Comparison of ENCODE assay signal across 1 cellular context in genomic region chr10:35341521-35341920, GRCh38.
A peak's percentile ranks its signal among the peaks of the same experiment; 100 is the strongest.
TF ChIP-seq lines count a peak whose summit lies in the region.

No MANE protein-coding gene starts in this region.

TF ChIP-seq in GM12878, 131 proteins besides CTCF, POLR2A, EP300 and RAD21 (continued from another document and continues in another):
- TF ChIP-seq ZBTB4 (CRISPR knock-in tag; IDR thresholded peaks at IDR 0.05) = no peak
- TF ChIP-seq ELK1 (IDR thresholded peaks at IDR 0.05; ENCODE audit: low read depth, low read length) = no peak
- 0 out of 2 replicates have a peak, but pooled peaks have one; percentile 33 for TF ChIP-seq GABPA (IDR thresholded peaks at IDR 0.05; ENCODE audit: low read depth)
- no peak for TF ChIP-seq RELA (IDR thresholded peaks at IDR 0.05; ENCODE audit: borderline replicate concordance, partially characterized antibody)
- TF ChIP-seq STAT1 (conservative IDR thresholded peaks at IDR 0.05) = no peak
- TF ChIP-seq MXI1 (IDR thresholded peaks at IDR 0.05; ENCODE audit: low read depth, low read length) = peak; percentile 12
- no peak for TF ChIP-seq EGR1 (IDR thresholded peaks at IDR 0.05; ENCODE audit: borderline replicate concordance in 1 of 2, low read depth in 2 of 2, low read length in 2 of 2)
- TF ChIP-seq RCOR1 (conservative IDR thresholded peaks at IDR 0.05; ENCODE audit: low read depth, low read length) = 0 out of 2 replicates have a peak, but pooled peaks have one; percentile 70
- TF ChIP-seq ZNF24 (IDR thresholded peaks at IDR 0.05) = no peak
- TF ChIP-seq ZNF207 (IDR thresholded peaks at IDR 0.05; ENCODE audit: borderline replicate concordance) = no peak
- no peak for TF ChIP-seq NR2C2 (IDR thresholded peaks at IDR 0.05; ENCODE audit: borderline replicate concordance, control insufficient read depth, insufficient read length, low read depth)
- 0 out of 4 replicates have a peak, but pooled peaks of 1 of the 2 experiments have one; percentile 25 for TF ChIP-seq CEBPB (IDR thresholded peaks at IDR 0.05; ENCODE audit: borderline replicate concordance in 1 of 2, low read depth in 2 of 2, low read length in 2 of 2)
- TF ChIP-seq CHD1 (IDR thresholded peaks at IDR 0.05; ENCODE audit: low read depth, low read length) = no peak
- TF ChIP-seq MEF2A (IDR thresholded peaks at IDR 0.05; ENCODE audit: insufficient read depth, low read depth, low read length) = peak; percentile 61
- TF ChIP-seq CBX3 (IDR thresholded peaks at IDR 0.05; ENCODE audit: borderline replicate concordance, low read depth) = no peak
- no peak for TF ChIP-seq SREBF2 (IDR thresholded peaks at IDR 0.05; ENCODE audit: low read length)
- TF ChIP-seq ZNF592 (IDR thresholded peaks at IDR 0.05) = no peak
- TF ChIP-seq SP1 (IDR thresholded peaks at IDR 0.05; ENCODE audit: low read depth, low read length) = no peak
- no peak for TF ChIP-seq KLF5 (IDR thresholded peaks at IDR 0.05; ENCODE audit: partially characterized antibody)
- TF ChIP-seq JUNB (IDR thresholded peaks at IDR 0.05) = peak; percentile 95
- TF ChIP-seq IKZF2 (IDR thresholded peaks at IDR 0.05) = peak; percentile 74 to 75; a peak in 3 of 4 replicates
- no peak for TF ChIP-seq SMAD1 (IDR thresholded peaks at IDR 0.05; ENCODE audit: low read depth, partially characterized antibody)
- no peak for TF ChIP-seq HDGF (IDR thresholded peaks at IDR 0.05)
- TF ChIP-seq DPF2 (IDR thresholded peaks at IDR 0.05) = peak; percentile 64; the same call in 1 of the 2 replicates
- no peak for TF ChIP-seq NKRF (conservative IDR thresholded peaks at IDR 0.05)
- no peak for TF ChIP-seq NBN (IDR thresholded peaks at IDR 0.05)
- TF ChIP-seq TCF12 (IDR thresholded peaks at IDR 0.05; ENCODE audit: low read depth, low read length) = no peak
- TF ChIP-seq, protein P1, sequence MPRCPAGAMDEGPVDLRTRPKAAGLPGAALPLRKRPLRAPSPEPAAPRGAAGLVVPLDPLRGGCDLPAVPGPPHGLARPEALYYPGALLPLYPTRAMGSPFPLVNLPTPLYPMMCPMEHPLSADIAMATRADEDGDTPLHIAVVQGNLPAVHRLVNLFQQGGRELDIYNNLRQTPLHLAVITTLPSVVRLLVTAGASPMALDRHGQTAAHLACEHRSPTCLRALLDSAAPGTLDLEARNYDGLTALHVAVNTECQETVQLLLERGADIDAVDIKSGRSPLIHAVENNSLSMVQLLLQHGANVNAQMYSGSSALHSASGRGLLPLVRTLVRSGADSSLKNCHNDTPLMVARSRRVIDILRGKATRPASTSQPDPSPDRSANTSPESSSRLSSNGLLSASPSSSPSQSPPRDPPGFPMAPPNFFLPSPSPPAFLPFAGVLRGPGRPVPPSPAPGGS (IDR thresholded peaks at IDR 0.05; ENCODE audit: borderline replicate concordance, insufficient read depth, low read depth, low read length, poor library complexity, severe bottlenecking) = no peak
- no peak for TF ChIP-seq TARDBP (IDR thresholded peaks at IDR 0.05; ENCODE audit: borderline replicate concordance)
- TF ChIP-seq HSF1 (IDR thresholded peaks at IDR 0.05; ENCODE audit: low read depth, low read length) = no peak
- TF ChIP-seq HDAC6 (IDR thresholded peaks at IDR 0.05; ENCODE audit: unreplicated experiment) = no peak
- TF ChIP-seq, protein P2, sequence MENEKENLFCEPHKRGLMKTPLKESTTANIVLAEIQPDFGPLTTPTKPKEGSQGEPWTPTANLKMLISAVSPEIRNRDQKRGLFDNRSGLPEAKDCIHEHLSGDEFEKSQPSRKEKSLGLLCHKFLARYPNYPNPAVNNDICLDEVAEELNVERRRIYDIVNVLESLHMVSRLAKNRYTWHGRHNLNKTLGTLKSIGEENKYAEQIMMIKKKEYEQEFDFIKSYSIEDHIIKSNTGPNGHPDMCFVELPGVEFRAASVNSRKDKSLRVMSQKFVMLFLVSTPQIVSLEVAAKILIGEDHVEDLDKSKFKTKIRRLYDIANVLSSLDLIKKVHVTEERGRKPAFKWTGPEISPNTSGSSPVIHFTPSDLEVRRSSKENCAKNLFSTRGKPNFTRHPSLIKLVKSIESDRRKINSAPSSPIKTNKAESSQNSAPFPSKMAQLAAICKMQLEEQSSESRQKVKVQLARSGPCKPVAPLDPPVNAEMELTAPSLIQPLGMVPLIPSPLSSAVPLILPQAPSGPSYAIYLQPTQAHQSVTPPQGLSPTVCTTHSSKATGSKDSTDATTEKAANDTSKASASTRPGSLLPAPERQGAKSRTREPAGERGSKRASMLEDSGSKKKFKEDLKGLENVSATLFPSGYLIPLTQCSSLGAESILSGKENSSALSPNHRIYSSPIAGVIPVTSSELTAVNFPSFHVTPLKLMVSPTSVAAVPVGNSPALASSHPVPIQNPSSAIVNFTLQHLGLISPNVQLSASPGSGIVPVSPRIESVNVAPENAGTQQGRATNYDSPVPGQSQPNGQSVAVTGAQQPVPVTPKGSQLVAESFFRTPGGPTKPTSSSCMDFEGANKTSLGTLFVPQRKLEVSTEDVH (IDR thresholded peaks at IDR 0.05; ENCODE audit: low read depth, partially characterized antibody) = no peak
- peak; percentile 68 for TF ChIP-seq ZNF384 (IDR thresholded peaks at IDR 0.05; ENCODE audit: borderline replicate concordance, low read depth, low read length)
- peak; percentile 68 for TF ChIP-seq ATF7 (IDR thresholded peaks at IDR 0.05; ENCODE audit: low read depth)
- TF ChIP-seq PKNOX1 (IDR thresholded peaks at IDR 0.05) = no peak
- TF ChIP-seq E4F1 (IDR thresholded peaks at IDR 0.05; ENCODE audit: borderline replicate concordance, partially characterized antibody) = no peak
- TF ChIP-seq KDM1A (IDR thresholded peaks at IDR 0.05; ENCODE audit: borderline replicate concordance) = no peak
- TF ChIP-seq BHLHE40 (IDR thresholded peaks at IDR 0.05; ENCODE audit: borderline replicate concordance in 1 of 2, low read depth in 2 of 2, low read length in 1 of 2) = 0 out of 4 replicates have a peak, but pooled peaks of 1 of the 2 experiments have one; percentile 12
- TF ChIP-seq, protein P3, sequence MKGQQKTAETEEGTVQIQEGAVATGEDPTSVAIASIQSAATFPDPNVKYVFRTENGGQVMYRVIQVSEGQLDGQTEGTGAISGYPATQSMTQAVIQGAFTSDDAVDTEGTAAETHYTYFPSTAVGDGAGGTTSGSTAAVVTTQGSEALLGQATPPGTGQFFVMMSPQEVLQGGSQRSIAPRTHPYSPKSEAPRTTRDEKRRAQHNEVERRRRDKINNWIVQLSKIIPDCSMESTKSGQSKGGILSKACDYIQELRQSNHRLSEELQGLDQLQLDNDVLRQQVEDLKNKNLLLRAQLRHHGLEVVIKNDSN (IDR thresholded peaks at IDR 0.05; ENCODE audit: borderline replicate concordance, extremely low read length, insufficient read depth, low read depth, low read length) = no peak
